17 cellular contexts compared by ENCODE assay signal in the genomic region with DNA sequence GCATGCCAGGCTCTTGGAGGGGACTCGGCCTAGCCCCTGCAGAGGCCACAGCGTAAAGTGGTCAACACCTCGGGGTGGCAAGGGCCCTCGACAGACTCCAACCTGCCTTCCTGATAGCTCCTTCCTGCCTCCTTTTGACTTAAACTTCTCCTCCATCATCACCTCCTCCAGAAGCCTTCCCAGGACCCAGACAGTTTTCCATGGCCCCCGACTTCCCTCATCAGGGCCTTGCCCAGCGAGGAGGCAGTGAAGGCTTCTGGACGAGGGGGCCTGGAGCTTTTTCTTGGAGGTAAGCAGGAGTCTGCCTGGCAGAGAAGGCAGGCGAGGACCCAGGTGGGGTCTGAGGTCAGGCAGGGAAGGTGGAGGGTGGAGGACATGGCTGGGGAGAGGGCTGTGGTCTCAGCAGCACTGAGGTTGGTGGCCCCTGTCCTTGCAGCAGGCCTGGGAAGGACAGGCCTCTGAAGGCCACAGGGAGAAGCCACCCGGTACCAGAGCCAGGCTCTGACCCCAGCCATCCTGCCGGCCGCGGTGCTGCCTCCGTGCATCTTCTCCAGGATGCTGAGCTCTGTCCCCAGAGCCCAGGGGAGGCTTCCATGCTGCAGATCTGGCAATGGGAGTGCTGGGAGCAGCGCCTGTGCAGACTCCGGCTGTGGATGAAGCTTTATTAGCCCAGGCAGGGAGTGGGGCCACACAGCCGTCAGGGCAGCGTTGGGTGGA.
"Had no signal": no experiment of that assay in that cellular context is flagged by ENCODE, and none has a peak within 500 bp of the region (broad histone marks: within the 10 kb centered on the region; RNA-seq: fewer than 3 reads in every experiment).

No MANE protein-coding gene starts in this region.

- H3K9me3 Mint-ChIP-seq: activated CD4-positive, alpha-beta memory T cell treated with anti-CD3 and anti-CD28 coated beads for 36 hours; activated T-cell treated with anti-CD3 and anti-CD28 coated beads, Interleukin-2, amount 50 U/mL, for 4 hours; natural killer cell; T-helper 2 cell treated with Interferon-gamma antibody and Interleukin-4, amounts not matched to agents 5 μg/mL and 100 μg/mL, for 36 hours had no signal

- H3K9me3 ChIP-seq: upper lobe of left lung had no signal

- H3K36me3 ChIP-seq: brain microvascular endothelial cell, upper lobe of left lung had no signal

- H3K27ac Mint-ChIP-seq: activated CD4-positive, alpha-beta memory T cell treated with anti-CD3 and anti-CD28 coated beads for 36 hours; activated naive CD8-positive, alpha-beta T cell; natural killer cell; T-helper 2 cell treated with Interferon-gamma antibody and Interleukin-4, amounts not matched to agents 5 μg/mL and 100 μg/mL, for 36 hours had no signal

- H3K27ac ChIP-seq: brain microvascular endothelial cell, upper lobe of left lung had no signal

- H3K4me1 Mint-ChIP-seq: natural killer cell had no signal

- H3K4me3 ChIP-seq: lung, upper lobe of left lung had no signal

- H3K27me3 ChIP-seq: brain microvascular endothelial cell had no signal

- DNase-seq: activated CD4-positive, alpha-beta memory T cell treated with anti-CD3 and anti-CD28 coated beads for 36 hours; activated CD4-positive, CD25-positive, alpha-beta regulatory T cell treated with anti-CD3 and anti-CD28 coated beads, Interleukin-2, amount 50 U/mL, for 72 hours; activated gamma-delta T cell; activated T-cell treated with anti-CD3 and anti-CD28 coated beads, Interleukin-2, amount 50 U/mL, for 4 hours; amygdala; brain microvascular endothelial cell; effector CD4-positive, alpha-beta T cell; foreskin melanocyte; natural killer cell; nucleus accumbens; stimulated activated CD4-positive, alpha-beta T cell treated with anti-CD3 and anti-CD28 coated beads, Interleukin-2, amount 100 ng/mL, for 48 hours; stimulated activated naive CD4-positive, alpha-beta T cell treated with Interleukin-2 at 50 U/mL for 16 hours; SW 1271 had no signal

- H3K36me3 Mint-ChIP-seq: activated CD4-positive, alpha-beta memory T cell treated with anti-CD3 and anti-CD28 coated beads for 36 hours; activated naive CD8-positive, alpha-beta T cell; natural killer cell had no signal

- ATAC-seq: activated T-cell treated with anti-CD3 and anti-CD28 coated beads, Interleukin-2, amount 50 U/mL, for 4 hours; natural killer cell had no signal

- H3K4me3 Mint-ChIP-seq: activated CD4-positive, alpha-beta memory T cell treated with anti-CD3 and anti-CD28 coated beads for 36 hours; activated naive CD8-positive, alpha-beta T cell; activated T-cell treated with anti-CD3 and anti-CD28 coated beads, Interleukin-2, amount 50 U/mL, for 4 hours; natural killer cell; T-helper 2 cell treated with Interferon-gamma antibody and Interleukin-4, amounts not matched to agents 5 μg/mL and 100 μg/mL, for 36 hours had no signal
